In genomic region chr7:67857698-67858097, GRCh38 we compare ENCODE assay signal across 3 cellular contexts.
TF ChIP-seq lines count a peak whose summit lies in the region.

No MANE protein-coding gene starts in this region.

TF ChIP-seq in IMR-90, 13 proteins besides CTCF, POLR2A, EP300 and RAD21:
- TF ChIP-seq CEBPB (IDR thresholded peaks at IDR 0.05; ENCODE audit: low read depth, low read length), result peak; percentile 81
- TF ChIP-seq BHLHE40 (IDR thresholded peaks at IDR 0.05; ENCODE audit: low read depth, low read length), result no peak

TF ChIP-seq in H1, 55 proteins besides CTCF, POLR2A, EP300 and RAD21:
- TF ChIP-seq BRCA1 (IDR thresholded peaks at IDR 0.05; ENCODE audit: low read depth, low read length) (no peak), CEBPB (IDR thresholded peaks at IDR 0.05; ENCODE audit: low read depth, low read length) (peak; percentile 91)

TF ChIP-seq in SK-N-SH treated with all-trans-retinoic acid at 6 μM for 48 hours, 23 proteins besides CTCF, POLR2A, EP300 and RAD21:
- TF ChIP-seq PPARA (CRISPR knock-in tag; IDR thresholded peaks at IDR 0.05; ENCODE audit: borderline replicate concordance), result no peak
